In genomic region chr17:49414271-49414621, GRCh38 we compare ENCODE assay signal across 8 cellular contexts. TPM values are rescaled to one million over a fixed set of nuclear protein-coding genes. Genes with fewer than 3 reads are reported as not detected.
A peak's percentile ranks its signal among the peaks of the same experiment; 100 is the strongest.
DNase-seq lines count a peak whose midpoint lies in the region; ATAC-seq and TF ChIP-seq lines count a peak whose summit lies in the region.

No MANE protein-coding gene starts in this region.

- no peaks in the 10 kb centered on the region for H3K9me3 Mint-ChIP-seq in central memory CD8-positive, alpha-beta T cell
- no peaks in the 10 kb centered on the region for H3K9me3 Mint-ChIP-seq in naive B cell

- no peak for TF ChIP-seq CTCF in AG09309 (IDR thresholded peaks at IDR 0.05; ENCODE audit: control insufficient read depth, insufficient read depth, low read depth, low read length, missing control alignments)

- peaks cover 31% of the 10 kb centered on the region for H3K36me3 Mint-ChIP-seq in central memory CD8-positive, alpha-beta T cell (ENCODE audit: insufficient read depth)
- peaks cover 19 to 20% of the 10 kb centered on the region in 2 donors for H3K36me3 Mint-ChIP-seq in naive B cell

- DNase-seq in AG09309 (ENCODE audit: low read depth) (no peak), naive B cell (no peak), mucosa of gallbladder (ENCODE audit: low spot score) (no peak), COLO668 (lab: John Stamatoyannopoulos, UW; ENCODE audit: unreplicated experiment) (no peak), NCI-H226 (no peak)
- no peak for DNase-seq in central memory CD8-positive, alpha-beta T cell (ENCODE audit: low spot score in 2 of 2)

- peaks cover 25% of the 10 kb centered on the region for H3K4me1 Mint-ChIP-seq in central memory CD8-positive, alpha-beta T cell
- peaks cover 15 to 28% (median 19%) of the 10 kb centered on the region in 3 donors for H3K4me1 Mint-ChIP-seq in naive B cell

- no peaks in the 10 kb centered on the region for H3K27me3 Mint-ChIP-seq in central memory CD8-positive, alpha-beta T cell
- H3K27me3 Mint-ChIP-seq in naive B cell, result no peaks in the 10 kb centered on the region

- peak; percentile 7 for ATAC-seq in HG03432 (IDR thresholded peaks at IDR 0.05; ENCODE audit: unreplicated experiment)
- no peak for ATAC-seq in central memory CD8-positive, alpha-beta T cell (replicated peaks; ENCODE audit: extremely low read depth, poor library complexity, severe bottlenecking)
- no peak for ATAC-seq in naive B cell (ENCODE audit: low read depth in 2 of 2)
- ATAC-seq in HG03342 (IDR thresholded peaks at IDR 0.05; ENCODE audit: unreplicated experiment), result no peak

- peak overlapping the region; percentile 79 for H3K27ac Mint-ChIP-seq in central memory CD8-positive, alpha-beta T cell (ENCODE audit: low read depth)
- peak overlapping the region in 5 of 6 donors; percentile 88 to 96 (median 94) for H3K27ac Mint-ChIP-seq in naive B cell

- peak overlapping the region; percentile 90 for H3K4me3 Mint-ChIP-seq in central memory CD8-positive, alpha-beta T cell
- H3K4me3 Mint-ChIP-seq in naive B cell, result peak overlapping the region; percentile 89 to 99 (median 96)

- H3K4me3 ChIP-seq in AG09309 (ENCODE audit: control insufficient read depth, low read depth, low read length), result peak overlapping the region; percentile 62

RNA-seq across cellular contexts. Expression of gene PHB1, which starts 0.4 kb away (rescaled TPM):
- 100 to 1,000 TPM; 122 to 241 (median 136) TPM for polyA plus RNA-seq in naive B cell (ENCODE audit: low read depth in 6 of 6)
- total RNA-seq in mucosa of gallbladder, result 141 TPM

RNA-seq across cellular contexts. Expression of gene ZNF652, which starts 52.2 kb away (rescaled TPM):
- 10 to 100 TPM; 16.9 to 38.2 (median 33.7) TPM for polyA plus RNA-seq in naive B cell (ENCODE audit: low read depth in 6 of 6)
- total RNA-seq in mucosa of gallbladder, result 67.4 TPM
